In genomic region chr17:19992803-19993713, GRCh38 we compare ENCODE assay signal across 1 cellular context.
TF ChIP-seq lines count a peak whose summit lies in the region.

No MANE protein-coding gene starts in this region.

TF ChIP-seq in H1, 55 proteins besides CTCF, POLR2A, EP300 and RAD21:
- TF ChIP-seq E2F6 (IDR thresholded peaks at IDR 0.05) = no peak
- TF ChIP-seq SIN3A (conservative IDR thresholded peaks at IDR 0.05 in 1 of 2, IDR thresholded peaks at IDR 0.05 in 1 of 2; ENCODE audit: low read depth in 1 of 2, low read length in 2 of 2) = peak in 1 of 2 experiments; percentile 63; a peak in 1 of 4 replicates
- TF ChIP-seq GABPA (IDR thresholded peaks at IDR 0.05; ENCODE audit: borderline replicate concordance, insufficient read depth, low read length) = no peak
- TF ChIP-seq CHD2 (IDR thresholded peaks at IDR 0.05; ENCODE audit: low read length) = no peak
- TF ChIP-seq MAFK (IDR thresholded peaks at IDR 0.05; ENCODE audit: low read depth, low read length) = 0 out of 2 replicates have a peak, but pooled peaks have one; percentile 23
- TF ChIP-seq TEAD4 (IDR thresholded peaks at IDR 0.05; ENCODE audit: low read depth, low read length) = peak; percentile 87
- no peak for TF ChIP-seq HDAC6 (IDR thresholded peaks at IDR 0.05; ENCODE audit: low read depth, low read length)
- peak; percentile 82; the same call in 1 of the 2 replicates for TF ChIP-seq JUND (IDR thresholded peaks at IDR 0.05; ENCODE audit: low read length)
- 0 out of 2 replicates have a peak, but pooled peaks have one; percentile 31 for TF ChIP-seq GTF2F1 (IDR thresholded peaks at IDR 0.05; ENCODE audit: borderline replicate concordance, low read depth, low read length)
- TF ChIP-seq FOSL1 (IDR thresholded peaks at IDR 0.05; ENCODE audit: insufficient read depth, low read depth, low read length) = no peak
- TF ChIP-seq NRF1 (IDR thresholded peaks at IDR 0.05; ENCODE audit: low read depth, low read length) = no peak
- 0 out of 2 replicates have a peak, but pooled peaks have one; percentile 38 for TF ChIP-seq TAF1 (IDR thresholded peaks at IDR 0.05; ENCODE audit: low read depth, low read length)
- TF ChIP-seq TAF7 (optimal IDR thresholded peaks at IDR 0.05; ENCODE audit: borderline replicate concordance, low read depth, low read length) = no peak
- TF ChIP-seq CREB1 (IDR thresholded peaks at IDR 0.05) = no peak
- TF ChIP-seq SUZ12 (IDR thresholded peaks at IDR 0.05; ENCODE audit: low read length) = no peak
- TF ChIP-seq ATF2 (IDR thresholded peaks at IDR 0.05; ENCODE audit: low read length) = 0 out of 2 replicates have a peak, but pooled peaks have one; percentile 31
- peak; percentile 21; the same call in 1 of the 2 replicates for TF ChIP-seq MAX (IDR thresholded peaks at IDR 0.05)
- TF ChIP-seq PHF8 (conservative IDR thresholded peaks at IDR 0.05; ENCODE audit: low read depth, low read length) = no peak
- no peak for TF ChIP-seq SP1 (IDR thresholded peaks at IDR 0.05; ENCODE audit: low read depth, low read length)
- TF ChIP-seq CEBPB (IDR thresholded peaks at IDR 0.05; ENCODE audit: low read depth, low read length) = peak; percentile 97
- peak; percentile 58; the same call in 1 of the 2 replicates for TF ChIP-seq TBP (IDR thresholded peaks at IDR 0.05; ENCODE audit: low read depth, low read length)
- peak; percentile 84 for TF ChIP-seq ATF3 (IDR thresholded peaks at IDR 0.05; ENCODE audit: insufficient read depth, low read depth, low read length)
- peak; percentile 90; the same call in 1 of the 2 replicates for TF ChIP-seq TCF12 (IDR thresholded peaks at IDR 0.05; ENCODE audit: low read depth, low read length)
- peak; percentile 71; the same call in 1 of the 2 replicates for TF ChIP-seq KDM1A (IDR thresholded peaks at IDR 0.05; ENCODE audit: borderline replicate concordance, low read length)
- 0 out of 2 replicates have a peak, but pooled peaks have one; percentile 51 for TF ChIP-seq BACH1 (IDR thresholded peaks at IDR 0.05; ENCODE audit: low read length)
- TF ChIP-seq JUN (IDR thresholded peaks at IDR 0.05; ENCODE audit: low read depth, low read length) = no peak
